8 cellular contexts compared by ENCODE assay signal in the genomic region with DNA sequence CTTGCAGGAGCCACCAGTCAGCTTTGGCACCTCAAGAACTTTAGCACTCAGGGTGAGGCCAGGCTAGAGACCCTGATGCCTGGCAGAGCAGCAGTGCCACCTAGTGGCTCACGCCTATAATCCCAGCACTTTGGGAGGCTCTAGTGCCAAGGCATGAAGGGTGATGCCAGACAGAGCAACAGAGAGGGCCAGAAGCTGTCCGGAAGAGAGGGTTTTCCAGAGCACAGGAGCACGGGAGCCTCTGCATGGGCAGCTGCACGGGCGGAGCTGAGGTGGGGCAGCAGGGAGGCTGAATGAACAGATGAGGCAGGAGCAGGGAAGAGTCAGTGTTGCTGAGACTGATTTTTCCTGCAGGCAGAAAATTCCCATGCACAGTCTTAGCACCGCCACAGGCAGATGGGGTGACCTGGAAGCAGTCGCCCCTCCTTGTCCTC. TPM values are rescaled to one million over a fixed set of nuclear protein-coding genes. Genes with fewer than 3 reads are reported as not detected.
DNase-seq lines count a peak whose midpoint lies in the region; ATAC-seq and TF ChIP-seq lines count a peak whose summit lies in the region.

No MANE protein-coding gene starts in this region.

- TF ChIP-seq RAD21 in Ishikawa (IDR thresholded peaks at IDR 0.05; ENCODE audit: low read depth), result peak; percentile 79

- H3K27me3 ChIP-seq in SJCRH30, result no peaks in the 10 kb centered on the region
- H3K27me3 ChIP-seq in heart left ventricle, result no peaks in the 10 kb centered on the region

- DNase-seq in DMS 273 (lab: John Stamatoyannopoulos, UW; ENCODE audit: unreplicated experiment), result peak; percentile 86
- peak; percentile 65 for DNase-seq in GM20000 (ENCODE audit: low spot score)
- DNase-seq in SJCRH30, result peak; percentile 66 to 85
- DNase-seq in activated naive CD4-positive, alpha-beta T cell treated with anti-CD3 and anti-CD28 coated beads, Interleukin-2, amount 50 U/mL, for 16 hours, result peak; percentile 59
- peak in 4 of 5 donors; percentile 39 to 66 (median 44) for DNase-seq in heart left ventricle
- DNase-seq in putamen (ENCODE audit: low spot score), result peak; percentile 70

- ATAC-seq in heart left ventricle (peak; percentile 73 to 91 (median 90)), GM18858 (IDR thresholded peaks at IDR 0.05; ENCODE audit: unreplicated experiment) (no peak)

- H3K36me3 ChIP-seq in SJCRH30 (no peaks in the 10 kb centered on the region), heart left ventricle (no peaks in the 10 kb centered on the region)

- WGBS in heart left ventricle, 4 donors, result 14 to 25% (median 19%) methylated on average over 7 of the region's 7 CpGs

- no peak for TF ChIP-seq POLR2A in heart left ventricle (IDR thresholded peaks at IDR 0.05)

- TF ChIP-seq EP300 in Ishikawa (IDR thresholded peaks at IDR 0.05; ENCODE audit: borderline replicate concordance), result no peak

- H3K4me1 ChIP-seq in SJCRH30 (peaks cover 12% of the 10 kb centered on the region), heart left ventricle (peaks cover 0 to 15% (median 0%) of the 10 kb centered on the region in 12 donors)

- H3K27ac ChIP-seq in SJCRH30, result no peak overlapping the region
- H3K27ac ChIP-seq in heart left ventricle, result no peak overlapping the region

- H3K9me3 ChIP-seq in SJCRH30 (replicated peaks) (no peaks in the 10 kb centered on the region), heart left ventricle (no peaks in the 10 kb centered on the region)

- intact Hi-C loops in heart left ventricle (cut with DNase I), result loop anchor here in 9 of 10 donors (2.0 to 10.0 kb wide), 5 partner anchors 291 to 696 kb away; no protein-coding TSS in a partner anchor

- no peak overlapping the region for H3K4me3 ChIP-seq in SJCRH30
- no peak overlapping the region for H3K4me3 ChIP-seq in heart left ventricle

- TF ChIP-seq CTCF in GM20000 (IDR thresholded peaks at IDR 0.05; ENCODE audit: extremely low read depth, missing control alignments), result peak; percentile 88
- TF ChIP-seq CTCF in heart left ventricle (IDR thresholded peaks at IDR 0.05), result peak; percentile 75 to 89 (median 82)

TF ChIP-seq in Ishikawa, 13 proteins besides CTCF, POLR2A, EP300 and RAD21:
- TF ChIP-seq NFIC (IDR thresholded peaks at IDR 0.05) (no peak), EGR1 (IDR thresholded peaks at IDR 0.05) (no peak), FOXM1 (IDR thresholded peaks at IDR 0.05; ENCODE audit: borderline replicate concordance, low read depth) (no peak), TEAD4 (IDR thresholded peaks at IDR 0.05) (no peak), ZBTB7A (IDR thresholded peaks at IDR 0.05; ENCODE audit: low read depth) (no peak), CEBPB (IDR thresholded peaks at IDR 0.05) (no peak), TCF12 (IDR thresholded peaks at IDR 0.05; ENCODE audit: low read depth) (no peak), TAF1 (IDR thresholded peaks at IDR 0.05; ENCODE audit: low read depth) (no peak), CREB1 (IDR thresholded peaks at IDR 0.05; ENCODE audit: low read depth) (no peak), YY1 (IDR thresholded peaks at IDR 0.05; ENCODE audit: low read depth) (no peak)
- TF ChIP-seq, protein P1, sequence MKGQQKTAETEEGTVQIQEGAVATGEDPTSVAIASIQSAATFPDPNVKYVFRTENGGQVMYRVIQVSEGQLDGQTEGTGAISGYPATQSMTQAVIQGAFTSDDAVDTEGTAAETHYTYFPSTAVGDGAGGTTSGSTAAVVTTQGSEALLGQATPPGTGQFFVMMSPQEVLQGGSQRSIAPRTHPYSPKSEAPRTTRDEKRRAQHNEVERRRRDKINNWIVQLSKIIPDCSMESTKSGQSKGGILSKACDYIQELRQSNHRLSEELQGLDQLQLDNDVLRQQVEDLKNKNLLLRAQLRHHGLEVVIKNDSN (IDR thresholded peaks at IDR 0.05), result no peak
- TF ChIP-seq, protein P2, sequence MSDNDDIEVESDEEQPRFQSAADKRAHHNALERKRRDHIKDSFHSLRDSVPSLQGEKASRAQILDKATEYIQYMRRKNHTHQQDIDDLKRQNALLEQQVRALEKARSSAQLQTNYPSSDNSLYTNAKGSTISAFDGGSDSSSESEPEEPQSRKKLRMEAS (IDR thresholded peaks at IDR 0.05), result no peak
- TF ChIP-seq, protein P3, sequence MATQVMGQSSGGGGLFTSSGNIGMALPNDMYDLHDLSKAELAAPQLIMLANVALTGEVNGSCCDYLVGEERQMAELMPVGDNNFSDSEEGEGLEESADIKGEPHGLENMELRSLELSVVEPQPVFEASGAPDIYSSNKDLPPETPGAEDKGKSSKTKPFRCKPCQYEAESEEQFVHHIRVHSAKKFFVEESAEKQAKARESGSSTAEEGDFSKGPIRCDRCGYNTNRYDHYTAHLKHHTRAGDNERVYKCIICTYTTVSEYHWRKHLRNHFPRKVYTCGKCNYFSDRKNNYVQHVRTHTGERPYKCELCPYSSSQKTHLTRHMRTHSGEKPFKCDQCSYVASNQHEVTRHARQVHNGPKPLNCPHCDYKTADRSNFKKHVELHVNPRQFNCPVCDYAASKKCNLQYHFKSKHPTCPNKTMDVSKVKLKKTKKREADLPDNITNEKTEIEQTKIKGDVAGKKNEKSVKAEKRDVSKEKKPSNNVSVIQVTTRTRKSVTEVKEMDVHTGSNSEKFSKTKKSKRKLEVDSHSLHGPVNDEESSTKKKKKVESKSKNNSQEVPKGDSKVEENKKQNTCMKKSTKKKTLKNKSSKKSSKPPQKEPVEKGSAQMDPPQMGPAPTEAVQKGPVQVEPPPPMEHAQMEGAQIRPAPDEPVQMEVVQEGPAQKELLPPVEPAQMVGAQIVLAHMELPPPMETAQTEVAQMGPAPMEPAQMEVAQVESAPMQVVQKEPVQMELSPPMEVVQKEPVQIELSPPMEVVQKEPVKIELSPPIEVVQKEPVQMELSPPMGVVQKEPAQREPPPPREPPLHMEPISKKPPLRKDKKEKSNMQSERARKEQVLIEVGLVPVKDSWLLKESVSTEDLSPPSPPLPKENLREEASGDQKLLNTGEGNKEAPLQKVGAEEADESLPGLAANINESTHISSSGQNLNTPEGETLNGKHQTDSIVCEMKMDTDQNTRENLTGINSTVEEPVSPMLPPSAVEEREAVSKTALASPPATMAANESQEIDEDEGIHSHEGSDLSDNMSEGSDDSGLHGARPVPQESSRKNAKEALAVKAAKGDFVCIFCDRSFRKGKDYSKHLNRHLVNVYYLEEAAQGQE (IDR thresholded peaks at IDR 0.05; ENCODE audit: low read depth), result no peak

RNA-seq across cellular contexts. Expression of a gene that starts 38.9 kb away (rescaled TPM):
- total RNA-seq in SJCRH30 (2014; rRNA removed; shearing (Covaris generic)), result 0.57 and 1.4 TPM in 2 replicates
- total RNA-seq in heart left ventricle, result 1 to 10 TPM in 1 of 9 donors, under 1 TPM in 8; 0.13 to 1.8 (median 0.62) TPM
- polyA plus RNA-seq in heart left ventricle, result 1 to 10 TPM in 1 of 2 donors, under 1 TPM in 1; 0.57 to 1.2 TPM
